Comparison of ENCODE assay signal across 11 cellular contexts in the genomic region with DNA sequence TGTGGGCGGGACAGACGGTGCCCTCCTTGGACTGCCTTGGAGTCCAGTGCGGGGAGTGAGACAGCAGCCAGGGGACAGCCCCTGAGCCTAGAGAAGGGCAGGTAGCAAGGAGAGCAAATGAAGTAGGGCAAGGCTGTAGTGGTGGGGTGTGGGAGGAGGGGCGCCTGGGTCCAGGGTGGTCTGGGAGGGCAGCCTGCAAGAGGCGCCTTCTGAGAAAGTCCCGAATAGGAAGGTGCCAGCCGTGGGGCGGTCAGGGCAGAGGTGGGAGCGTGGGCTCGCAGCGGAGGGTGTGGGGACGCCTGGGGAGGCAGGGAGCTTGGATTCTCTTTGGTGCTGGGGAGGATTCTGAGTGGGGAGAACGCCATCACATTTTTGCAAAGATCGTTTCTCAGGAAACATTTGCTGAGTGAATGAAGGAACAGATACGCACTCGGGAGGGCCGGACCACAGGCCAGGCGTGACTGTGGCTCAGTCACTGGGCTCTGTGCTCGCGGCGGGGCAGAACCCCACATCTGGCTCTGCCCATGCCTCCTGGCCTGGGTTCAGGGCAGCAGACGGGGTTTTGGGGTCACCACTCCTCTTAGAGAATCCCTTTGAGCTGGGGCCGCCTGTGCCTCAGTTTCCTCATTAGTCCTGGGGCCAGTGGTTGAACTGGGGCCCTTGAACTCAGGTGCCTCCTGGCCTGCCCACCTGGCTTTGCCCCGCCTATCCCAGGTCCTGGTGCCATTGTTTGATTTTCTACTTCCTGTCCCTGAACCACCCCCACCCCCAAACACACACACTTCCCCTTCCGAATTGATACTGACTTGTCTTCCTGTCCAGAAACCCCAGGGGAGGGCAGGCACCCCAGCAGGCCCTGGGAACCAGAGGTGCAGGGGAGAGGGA. TPM values are rescaled to one million over a fixed set of nuclear protein-coding genes. Genes with fewer than 3 reads are reported as not detected.
A peak's percentile ranks its signal among the peaks of the same experiment; 100 is the strongest.
DNase-seq lines count a peak whose midpoint lies in the region; ATAC-seq, FAIRE-seq and TF ChIP-seq lines count a peak whose summit lies in the region.
"Had no signal": no experiment of that assay in that cellular context is flagged by ENCODE, and none has a peak within 500 bp of the region (broad histone marks: within the 10 kb centered on the region; RNA-seq: fewer than 3 reads in every experiment).

No MANE protein-coding gene starts in this region.

- H3K27me3 Mint-ChIP-seq in CD4-positive, alpha-beta memory T cell: no peaks in the 10 kb centered on the region
- H3K27me3 Mint-ChIP-seq in activated T-helper 17 cell treated with anti-CD3 and anti-CD28 coated beads, Interleukin-2, amount 50 U/mL, for 72 hours: no peaks in the 10 kb centered on the region
- H3K27me3 Mint-ChIP-seq in mesothelial cell of epicardium (ENCODE audit: low read depth): no peaks in the 10 kb centered on the region

- peak overlapping the region in 1 of 2 donors; percentile 5 for H3K4me3 ChIP-seq in CD4-positive, alpha-beta memory T cell (ENCODE audit: low read length in 2 of 2)

- H3K27ac ChIP-seq in CD4-positive, alpha-beta memory T cell (ENCODE audit: low read depth, low read length): no peak overlapping the region
- H3K27ac ChIP-seq: parathyroid adenoma had no signal

- no peaks in the 10 kb centered on the region for H3K9me3 ChIP-seq in CD4-positive, alpha-beta memory T cell (ENCODE audit: control insufficient read depth in 1 of 2, low read length in 2 of 2)

- peak overlapping the region; percentile 70 to 91 (median 87) for H3K27ac Mint-ChIP-seq in CD4-positive, alpha-beta memory T cell
- H3K27ac Mint-ChIP-seq in activated T-helper 17 cell treated with anti-CD3 and anti-CD28 coated beads, Interleukin-2, amount 50 U/mL, for 72 hours: peak overlapping the region; percentile 71
- peak overlapping the region; percentile 68 for H3K27ac Mint-ChIP-seq in mesothelial cell of epicardium

- H3K4me3 Mint-ChIP-seq in CD4-positive, alpha-beta memory T cell: peak overlapping the region; percentile 45 to 75 (median 60)
- peak overlapping the region; percentile 42 for H3K4me3 Mint-ChIP-seq in activated T-helper 17 cell treated with anti-CD3 and anti-CD28 coated beads, Interleukin-2, amount 50 U/mL, for 72 hours
- H3K4me3 Mint-ChIP-seq in mesothelial cell of epicardium: no peak overlapping the region

- peak in 4 of 5 donors; percentile 36 to 65 (median 46) for DNase-seq in CD4-positive, alpha-beta memory T cell
- DNase-seq in HT-29 (ENCODE audit: low spot score): peak; percentile 26
- no peak for DNase-seq in mesothelial cell of epicardium (ENCODE audit: low spot score in 2 of 2, unreplicated experiment in 2 of 2)
- DNase-seq in GM03348 (ENCODE audit: low spot score): no peak
- DNase-seq in frontal cortex (ENCODE audit: low spot score in 2 of 2): no peak
- no peak for DNase-seq in AG08396 (ENCODE audit: low spot score)
- no peak for DNase-seq in SK-N-DZ (ENCODE audit: low spot score)
- DNase-seq: NCI-H2107 had no signal

- FAIRE-seq in frontal cortex (lab: Jason Lieb, UNC): no peak
- FAIRE-seq: G401.6 had no signal

- POLR2A ChIA-PET in CD4-positive, alpha-beta memory T cell (lab: Charles Lee; ENCODE audit: partially characterized antibody): interaction anchor here (1.5 kb wide), 2 partner anchors 9 to 50 kb away, joined by 3 to 5 read pairs; no protein-coding TSS in a partner anchor

- no peak for TF ChIP-seq CTCF in mesothelial cell of epicardium (IDR thresholded peaks at IDR 0.05; ENCODE audit: unreplicated experiment)

- H3K9me3 Mint-ChIP-seq in CD4-positive, alpha-beta memory T cell: no peaks in the 10 kb centered on the region
- no peaks in the 10 kb centered on the region for H3K9me3 Mint-ChIP-seq in activated T-helper 17 cell treated with anti-CD3 and anti-CD28 coated beads, Interleukin-2, amount 50 U/mL, for 72 hours
- no peaks in the 10 kb centered on the region for H3K9me3 Mint-ChIP-seq in mesothelial cell of epicardium

- intact Hi-C loops in CD4-positive, alpha-beta memory T cell (cut with micrococcal nuclease): no loop called here

- peaks cover 9% of the 10 kb centered on the region for H3K36me3 ChIP-seq in CD4-positive, alpha-beta memory T cell (ENCODE audit: insufficient read depth, low read length)

- peaks cover 36 to 82% (median 51%) of the 10 kb centered on the region in 4 donors for H3K4me1 Mint-ChIP-seq in CD4-positive, alpha-beta memory T cell
- peaks cover 18% of the 10 kb centered on the region for H3K4me1 Mint-ChIP-seq in activated T-helper 17 cell treated with anti-CD3 and anti-CD28 coated beads, Interleukin-2, amount 50 U/mL, for 72 hours
- H3K4me1 Mint-ChIP-seq in mesothelial cell of epicardium: peaks cover 33% of the 10 kb centered on the region

- peaks cover 8 to 24% of the 10 kb centered on the region in 2 donors for H3K36me3 Mint-ChIP-seq in CD4-positive, alpha-beta memory T cell
- peaks cover 6% of the 10 kb centered on the region for H3K36me3 Mint-ChIP-seq in activated T-helper 17 cell treated with anti-CD3 and anti-CD28 coated beads, Interleukin-2, amount 50 U/mL, for 72 hours (ENCODE audit: low read depth)
- peaks cover 3% of the 10 kb centered on the region for H3K36me3 Mint-ChIP-seq in mesothelial cell of epicardium

- CTCF ChIA-PET in CD4-positive, alpha-beta memory T cell (lab: Charles Lee; ENCODE audit: partially characterized antibody): interaction anchor here (1.4 kb wide), 1 partner anchor 708 kb away, joined by 4 read pairs; no protein-coding TSS in a partner anchor

- no peaks in the 10 kb centered on the region for H3K27me3 ChIP-seq in CD4-positive, alpha-beta memory T cell (ENCODE audit: insufficient read depth, low read length)

- ATAC-seq in activated T-helper 17 cell treated with anti-CD3 and anti-CD28 coated beads, Interleukin-2, amount 50 U/mL, for 72 hours (replicated peaks): no peak

- peaks cover 61% of the 10 kb centered on the region for H3K4me1 ChIP-seq in CD4-positive, alpha-beta memory T cell (ENCODE audit: insufficient read depth, low read length)

RNA-seq across cellular contexts. Expression of a gene that starts 4.2 kb away (rescaled TPM):
- total RNA-seq in CD4-positive, alpha-beta memory T cell: 10 to 100 TPM; 19.2 to 20.4 TPM
- polyA plus RNA-seq in CD4-positive, alpha-beta memory T cell: 10 to 100 TPM; 16.1 to 16.7 TPM
- total RNA-seq in HT-29 (2014; rRNA removed; shearing (Covaris generic)): 13.3 and 13.4 TPM in 2 replicates
- 1 to 10 TPM; 3.3 to 4.9 TPM for total RNA-seq in activated T-helper 17 cell treated with anti-CD3 and anti-CD28 coated beads, Interleukin-2, amount 50 U/mL, for 72 hours
- total RNA-seq in mesothelial cell of epicardium (38.3 to 40.2 TPM (median 39.9 TPM) in 3 replicates), frontal cortex (154 TPM)
- polyA plus RNA-seq in SK-N-DZ (2014; cell fraction: cytosol; rRNA removed): 51.8 and 56.7 TPM in 2 replicates
- 21.1 and 27.0 TPM in 2 replicates for polyA plus RNA-seq in SK-N-DZ (2014; cell fraction: nucleus; rRNA removed)

Comparison
In these comparisons a context has a peak if more than half of its experiments do, and no peak if none do; other contexts are left out.
1. DNase-seq: peak in CD4-positive, alpha-beta memory T cell (4 of 5) and HT-29 (single experiment); none in mesothelial cell of epicardium (0 of 2), GM03348 (single experiment), frontal cortex (0 of 2), AG08396 (single experiment) and SK-N-DZ (single experiment).
2. Peak in every context shown above with its lines, with median percentiles within 50 percentile points of each other: H3K27ac Mint-ChIP-seq.